1 cellular context compared by ENCODE assay signal in genomic region chr19:42396542-42397314, GRCh38.
A peak's percentile ranks its signal among the peaks of the same experiment; 100 is the strongest.
TF ChIP-seq lines count a peak whose summit lies in the region.

No MANE protein-coding gene starts in this region.

TF ChIP-seq in K562, 482 proteins besides CTCF, POLR2A, EP300 and RAD21 (continued from another document and continues in another):
- TF ChIP-seq PKNOX1 (IDR thresholded peaks at IDR 0.05) (peak; percentile 99), SMAD3 (CRISPR knock-in tag; conservative IDR thresholded peaks at IDR 0.05) (no peak), FOXO4 (CRISPR knock-in tag; IDR thresholded peaks at IDR 0.05) (peak; percentile 63; the same call in 1 of the 2 replicates), NFE2L1 (tag; IDR thresholded peaks at IDR 0.05; ENCODE audit: borderline replicate concordance, low read depth) (no peak), ZNF830 (CRISPR knock-in tag; IDR thresholded peaks at IDR 0.05) (no peak), NCOA4 (IDR thresholded peaks at IDR 0.05; ENCODE audit: partially characterized antibody) (no peak), EP400 (IDR thresholded peaks at IDR 0.05) (peak; percentile 68), HMG20B (CRISPR knock-in tag; IDR thresholded peaks at IDR 0.05) (no peak), ZBTB49 (CRISPR knock-in tag; IDR thresholded peaks at IDR 0.05; ENCODE audit: borderline replicate concordance) (no peak), RBM34 (IDR thresholded peaks at IDR 0.05; ENCODE audit: borderline replicate concordance, insufficient read depth, low read length) (no peak), TAF9B (IDR thresholded peaks at IDR 0.05; ENCODE audit: partially characterized antibody) (no peak), ZNF717 (CRISPR knock-in tag; IDR thresholded peaks at IDR 0.05) (no peak), ASH1L (IDR thresholded peaks at IDR 0.05; ENCODE audit: borderline replicate concordance, low read depth, partially characterized antibody) (peak; percentile 95), CLOCK (CRISPR knock-in tag; IDR thresholded peaks at IDR 0.05; ENCODE audit: borderline replicate concordance) (no peak), E2F4 (CRISPR knock-in tag; IDR thresholded peaks at IDR 0.05; ENCODE audit: low read depth) (no peak; the same call in 1 of the 2 replicates), ATF2 (CRISPR knock-in tag; IDR thresholded peaks at IDR 0.05) (no peak), CBFB (CRISPR knock-in tag; IDR thresholded peaks at IDR 0.05) (no peak), SP2 (IDR thresholded peaks at IDR 0.05; ENCODE audit: extremely low read depth, low read depth, low read length, poor library complexity, severe bottlenecking) (peak; percentile 92), HBP1 (CRISPR knock-in tag; IDR thresholded peaks at IDR 0.05) (no peak), ZNF589 (CRISPR knock-in tag; IDR thresholded peaks at IDR 0.05; ENCODE audit: low read depth) (no peak), FOXM1 (IDR thresholded peaks at IDR 0.05; ENCODE audit: low read depth) (peak; percentile 12; the same call in 1 of the 2 replicates), FOXM1 (CRISPR knock-in tag; IDR thresholded peaks at IDR 0.05; ENCODE audit: low read depth) (no peak), GTF3C2 (IDR thresholded peaks at IDR 0.05; ENCODE audit: borderline replicate concordance, extremely low read depth, insufficient read length) (no peak), CREB3L1 (IDR thresholded peaks at IDR 0.05; ENCODE audit: borderline replicate concordance, low read depth) (peak; percentile 77), UBTF (IDR thresholded peaks at IDR 0.05; ENCODE audit: borderline replicate concordance in 1 of 2, low read depth in 2 of 2, low read length in 2 of 2) (no peak), ATF6 (CRISPR knock-in tag; IDR thresholded peaks at IDR 0.05) (0 out of 2 replicates have a peak, but pooled peaks have one; percentile 73), ZC3H11A (IDR thresholded peaks at IDR 0.05; ENCODE audit: low read depth, low read length) (no peak), ZNF3 (CRISPR knock-in tag; IDR thresholded peaks at IDR 0.05) (no peak), ZSCAN29 (IDR thresholded peaks at IDR 0.05) (0 out of 2 replicates have a peak, but pooled peaks have one; percentile 42), CREBBP (IDR thresholded peaks at IDR 0.05; ENCODE audit: low read depth, low read length) (no peak), GABPB1 (CRISPR knock-in tag; IDR thresholded peaks at IDR 0.05) (no peak; the same call in none of the 2 replicates), NFXL1 (CRISPR knock-in tag; IDR thresholded peaks at IDR 0.05) (no peak), GATAD2A (IDR thresholded peaks at IDR 0.05) (peak; percentile 89; the same call in 1 of the 2 replicates), SMAD2 (IDR thresholded peaks at IDR 0.05; ENCODE audit: low read depth, low read length) (no peak), NCOA6 (IDR thresholded peaks at IDR 0.05) (no peak), CBX3 (IDR thresholded peaks at IDR 0.05; ENCODE audit: borderline replicate concordance in 1 of 2, low read length in 2 of 2) (no peak), ZNF699 (CRISPR knock-in tag; IDR thresholded peaks at IDR 0.05; ENCODE audit: insufficient replicate concordance) (no peak), ZNF695 (CRISPR knock-in tag; IDR thresholded peaks at IDR 0.05) (no peak), PHF21A (IDR thresholded peaks at IDR 0.05; ENCODE audit: borderline replicate concordance, low read depth) (no peak; the same call in 1 of the 2 replicates)
